ENCODE assay signal across 8 cellular contexts in the genomic region with DNA sequence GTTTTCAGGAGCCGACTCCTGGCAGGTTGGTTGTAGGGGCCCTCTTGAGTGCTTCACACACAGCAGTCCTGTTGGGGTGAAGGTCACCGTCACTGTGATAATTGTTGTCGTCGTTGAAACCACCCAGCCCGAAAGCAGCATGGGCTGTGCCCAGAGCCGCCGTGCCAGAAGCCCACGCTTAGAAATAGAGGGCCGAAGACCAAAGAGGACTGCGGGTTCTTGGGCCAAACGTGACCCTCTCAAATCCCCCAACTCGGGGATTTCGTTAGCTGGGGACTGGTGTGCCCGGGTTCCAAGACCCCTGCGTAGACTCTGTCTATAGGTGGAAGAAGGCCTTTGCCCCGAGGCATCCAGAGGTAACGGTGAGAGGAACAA. TPM values are rescaled to one million over a fixed set of nuclear protein-coding genes. Genes with fewer than 3 reads are reported as not detected.
DNase-seq lines count a peak whose midpoint lies in the region; FAIRE-seq and TF ChIP-seq lines count a peak whose summit lies in the region.

No MANE protein-coding gene starts in this region.

- intact Hi-C loops in activated T-helper 1 cell treated with anti-CD3 and anti-CD28 coated beads, Interleukin-12 subunit alpha, Interleukin-12 subunit beta, Interleukin-2, Interleukin-4 antibody, amounts not matched to agents 30 ng/mL and 10 ng/mL and 1 ng/mL, durations not matched to agents 14 hours and 24 hours and 36 hours (cut with micrococcal nuclease), result no loop called here
- intact Hi-C loops in spleen (cut with DNase I; ENCODE audit: low total_unique reads), result no loop called here

- no peak for TF ChIP-seq POLR2A in spleen (IDR thresholded peaks at IDR 0.05)

- H3K4me3 Mint-ChIP-seq in activated T-helper 1 cell treated with anti-CD3 and anti-CD28 coated beads, Interleukin-12 subunit alpha, Interleukin-12 subunit beta, Interleukin-2, Interleukin-4 antibody, amounts not matched to agents 30 ng/mL and 10 ng/mL and 1 ng/mL, durations not matched to agents 14 hours and 24 hours and 36 hours, result peak overlapping the region; percentile 88
- H3K4me3 Mint-ChIP-seq in endothelial cell (ENCODE audit: unreplicated experiment), result no peak overlapping the region

- H3K27ac ChIP-seq in HL-60 (replicated peaks) (no peak overlapping the region; the same call in 1 of the 2 replicates), keratinocyte (ENCODE audit: control insufficient read depth, insufficient read depth, low read length) (no peak overlapping the region), spleen (peak overlapping the region in 7 of 8 donors; percentile 62 to 97 (median 86))

- H4K20me1 ChIP-seq in keratinocyte (ENCODE audit: control insufficient read depth, extremely low read depth, insufficient read depth, low read length), result no peaks in the 10 kb centered on the region

- WGBS in spleen, 5 donors, result 56 to 66% (median 60%) methylated on average over 13 to 17 of the region's 17 CpGs

- H3K9me3 ChIP-seq in keratinocyte (ENCODE audit: control insufficient read depth, low read depth, low read length) (no peaks in the 10 kb centered on the region), spleen (no peaks in the 10 kb centered on the region)

- no peaks in the 10 kb centered on the region for H3K9me1 ChIP-seq in keratinocyte (ENCODE audit: control insufficient read depth, extremely low read depth, insufficient read depth, low read length)

- peak overlapping the region; percentile 97 for H2AFZ ChIP-seq in keratinocyte (ENCODE audit: control insufficient read depth, low read length)

- no peaks in the 10 kb centered on the region for H3K9me3 Mint-ChIP-seq in activated T-helper 1 cell treated with anti-CD3 and anti-CD28 coated beads, Interleukin-12 subunit alpha, Interleukin-12 subunit beta, Interleukin-2, Interleukin-4 antibody, amounts not matched to agents 30 ng/mL and 10 ng/mL and 1 ng/mL, durations not matched to agents 14 hours and 24 hours and 36 hours
- no peaks in the 10 kb centered on the region for H3K9me3 Mint-ChIP-seq in endothelial cell (ENCODE audit: unreplicated experiment)

- DNase-seq in HL-60 (ENCODE audit: low read depth in 1 of 2, low spot score in 1 of 2) (no peak), keratinocyte (ENCODE audit: low read depth, low spot score) (no peak), spleen (no peak), endothelial cell (ENCODE audit: low spot score) (no peak), NCI-H774 (lab: John Stamatoyannopoulos, UW) (no peak), MV-4-11 (lab: John Stamatoyannopoulos, UW) (no peak)
- DNase-seq in activated T-helper 1 cell treated with anti-CD3 and anti-CD28 coated beads, Interleukin-12 subunit alpha, Interleukin-12 subunit beta, Interleukin-2, Interleukin-4 antibody, amounts not matched to agents 30 ng/mL and 10 ng/mL and 1 ng/mL, durations not matched to agents 14 hours and 24 hours and 36 hours (ENCODE audit: low spot score), result no peak
- no peak for DNase-seq in NK-92 treated with Interleukin-12 subunit alpha and Interleukin-12 subunit beta, amount 100 ng/mL, for 24 hours (lab: John Stamatoyannopoulos, UW)

- H3K9ac ChIP-seq in keratinocyte (ENCODE audit: control insufficient read depth, extremely low read depth, insufficient read depth, low read length), result no peak overlapping the region

- peaks cover 5% of the 10 kb centered on the region for H3K27me3 Mint-ChIP-seq in activated T-helper 1 cell treated with anti-CD3 and anti-CD28 coated beads, Interleukin-12 subunit alpha, Interleukin-12 subunit beta, Interleukin-2, Interleukin-4 antibody, amounts not matched to agents 30 ng/mL and 10 ng/mL and 1 ng/mL, durations not matched to agents 14 hours and 24 hours and 36 hours (ENCODE audit: insufficient read depth)
- peaks cover 2% of the 10 kb centered on the region for H3K27me3 Mint-ChIP-seq in endothelial cell (ENCODE audit: unreplicated experiment)

- H3K27me3 ChIP-seq in HL-60 (ENCODE audit: insufficient read depth, poor library complexity, severe bottlenecking) (no peaks in the 10 kb centered on the region), keratinocyte (ENCODE audit: control insufficient read depth, extremely low read depth, insufficient read depth, low read length) (no peaks in the 10 kb centered on the region), spleen (replicated peaks in 1 of 7) (peaks cover 0 to 14% (median 0%) of the 10 kb centered on the region in 7 donors)

- dilution Hi-C loops in keratinocyte (cut with MboI; ENCODE audit: extremely low pct_ligation_motif_present, low sequenced_read_pairs), result no loop called here

- H3K4me2 ChIP-seq in keratinocyte (ENCODE audit: control insufficient read depth, extremely low read depth, insufficient read depth, low read depth, low read length), result peak overlapping the region; percentile 93

- peaks cover 11% of the 10 kb centered on the region for H3K4me1 Mint-ChIP-seq in activated T-helper 1 cell treated with anti-CD3 and anti-CD28 coated beads, Interleukin-12 subunit alpha, Interleukin-12 subunit beta, Interleukin-2, Interleukin-4 antibody, amounts not matched to agents 30 ng/mL and 10 ng/mL and 1 ng/mL, durations not matched to agents 14 hours and 24 hours and 36 hours (ENCODE audit: low read depth)
- no peaks in the 10 kb centered on the region for H3K4me1 Mint-ChIP-seq in endothelial cell (ENCODE audit: unreplicated experiment)

- H3K36me3 Mint-ChIP-seq in activated T-helper 1 cell treated with anti-CD3 and anti-CD28 coated beads, Interleukin-12 subunit alpha, Interleukin-12 subunit beta, Interleukin-2, Interleukin-4 antibody, amounts not matched to agents 30 ng/mL and 10 ng/mL and 1 ng/mL, durations not matched to agents 14 hours and 24 hours and 36 hours (ENCODE audit: low read depth), result peaks cover 3% of the 10 kb centered on the region
- no peaks in the 10 kb centered on the region for H3K36me3 Mint-ChIP-seq in endothelial cell (ENCODE audit: low read depth, unreplicated experiment)

- H3K36me3 ChIP-seq in keratinocyte (ENCODE audit: control insufficient read depth in 2 of 2, extremely low read depth in 1 of 2, insufficient read depth in 2 of 2, low read length in 2 of 2) (no peaks in the 10 kb centered on the region), spleen (no peaks in the 10 kb centered on the region)

- no peak for FAIRE-seq in keratinocyte (lab: Jason Lieb, UNC)

- no peaks in the 10 kb centered on the region for H3K79me2 ChIP-seq in keratinocyte (ENCODE audit: control insufficient read depth, insufficient read depth, low read length)

- no peak overlapping the region for H3K27ac Mint-ChIP-seq in activated T-helper 1 cell treated with anti-CD3 and anti-CD28 coated beads, Interleukin-12 subunit alpha, Interleukin-12 subunit beta, Interleukin-2, Interleukin-4 antibody, amounts not matched to agents 30 ng/mL and 10 ng/mL and 1 ng/mL, durations not matched to agents 14 hours and 24 hours and 36 hours
- no peak overlapping the region for H3K27ac Mint-ChIP-seq in endothelial cell (ENCODE audit: unreplicated experiment)

- TF ChIP-seq CTCF in HL-60 (IDR thresholded peaks at IDR 0.05; ENCODE audit: insufficient read depth, low read length), result no peak
- TF ChIP-seq CTCF in keratinocyte (optimal IDR thresholded peaks at IDR 0.05 in 1 of 3, IDR thresholded peaks at IDR 0.05 in 1 of 3, conservative IDR thresholded peaks at IDR 0.05 in 1 of 3; ENCODE audit: extremely low read depth in 1 of 3, insufficient read depth in 2 of 3, low read length in 3 of 3), result no peak
- no peak for TF ChIP-seq CTCF in spleen (IDR thresholded peaks at IDR 0.05 in 8 of 11, conservative IDR thresholded peaks at IDR 0.05 in 3 of 11)
- no peak for TF ChIP-seq CTCF in endothelial cell (IDR thresholded peaks at IDR 0.05; ENCODE audit: unreplicated experiment)

- H3K4me1 ChIP-seq in keratinocyte (ENCODE audit: control insufficient read depth, extremely low read depth, insufficient read depth, low read length) (peaks cover 23% of the 10 kb centered on the region), spleen (peaks cover 0 to 16% (median 13%) of the 10 kb centered on the region in 6 donors)

- H3K4me3 ChIP-seq in HL-60 (replicated peaks; ENCODE audit: insufficient read depth, low read length), result peak overlapping the region; percentile 61
- H3K4me3 ChIP-seq in keratinocyte (ENCODE audit: control insufficient read depth in 2 of 3, extremely low read depth in 1 of 3, insufficient read depth in 2 of 3, low read depth in 1 of 3, low read length in 3 of 3), result peak overlapping the region in 1 of 3 experiments; percentile 88
- peak overlapping the region in 7 of 8 donors; percentile 51 to 82 (median 64) for H3K4me3 ChIP-seq in spleen

RNA-seq across cellular contexts. Expression of gene ADAMTS17, which starts 7.5 kb away (rescaled TPM):
- total RNA-seq in activated T-helper 1 cell treated with anti-CD3 and anti-CD28 coated beads, Interleukin-12 subunit alpha, Interleukin-12 subunit beta, Interleukin-2, Interleukin-4 antibody, amounts not matched to agents 30 ng/mL and 10 ng/mL and 1 ng/mL, durations not matched to agents 14 hours and 24 hours and 36 hours, result 0.83 and 1.3 TPM in 2 replicates
- polyA plus RNA-seq in keratinocyte, result 0.18 to 0.40 TPM (median 0.18 TPM) in 3 replicates
- 1.8 TPM for polyA plus RNA-seq in keratinocyte (2011; ENCODE audit: low read depth)
- 0.05 and 0.15 TPM in 2 replicates for polyA plus RNA-seq in keratinocyte (2011; cell fraction: cytosol; rRNA removed)
- polyA plus RNA-seq in keratinocyte (2011; cell fraction: nucleus; rRNA removed), result 0.40 and 0.57 TPM in 2 replicates
- polyA plus RNA-seq in keratinocyte (2012; ENCODE audit: low replicate concordance), result 0.28 and 1.8 TPM in 2 replicates
- 0.48 TPM in 1 of 3 replicates, not detected in the others for polyA minus RNA-seq in keratinocyte
- polyA minus RNA-seq in keratinocyte (2011; cell fraction: cytosol; rRNA and poly(A)+ RNA removed), result not detected
- 1.2 and 3.0 TPM in 2 replicates for polyA minus RNA-seq in keratinocyte (2011; cell fraction: nucleus; rRNA and poly(A)+ RNA removed)
- 10 to 100 TPM in 2 of 7 donors, 1 to 10 TPM in 5; 5.2 to 13.2 (median 8.5) TPM for total RNA-seq in spleen
- polyA plus RNA-seq in spleen, result under 1 TPM; 0.21 to 0.72 (median 0.51) TPM
- total RNA-seq in endothelial cell (ENCODE audit: unreplicated experiment), result 4.8 TPM

Comparison
In these comparisons a context has a peak if more than half of its experiments do, and no peak if none do; other contexts are left out.
1. H3K27ac ChIP-seq: peak in spleen (7 of 8); none in HL-60 (single experiment) and keratinocyte (single experiment).